Comparison of ENCODE assay signal across 13 cellular contexts in the genomic region with DNA sequence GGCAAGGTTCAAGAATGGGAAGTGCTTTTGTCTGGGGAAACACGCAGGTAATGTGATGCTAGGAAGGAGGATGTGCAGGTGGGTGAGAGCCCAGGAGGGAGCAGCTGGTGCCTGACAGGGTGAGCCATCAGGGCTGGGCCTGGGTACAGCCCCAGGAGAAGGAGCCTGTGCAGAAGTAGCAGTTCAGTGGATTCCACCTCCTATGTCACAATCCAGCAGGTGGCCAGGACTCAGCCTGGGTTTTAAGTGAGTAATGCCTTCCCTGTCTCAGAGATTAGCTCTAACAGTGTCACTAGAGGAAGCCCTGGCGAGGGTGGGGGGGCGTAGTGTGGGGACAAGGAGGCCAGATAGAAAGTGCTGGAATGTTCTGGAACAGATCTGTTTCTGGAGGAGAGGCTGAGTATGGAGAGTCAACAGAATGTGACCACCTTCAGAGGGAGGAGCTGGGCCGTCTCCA. TPM values are rescaled to one million over a fixed set of nuclear protein-coding genes. Genes with fewer than 3 reads are reported as not detected.
DNase-seq lines count a peak whose midpoint lies in the region; ATAC-seq and TF ChIP-seq lines count a peak whose summit lies in the region.
"Had no signal": no experiment of that assay in that cellular context is flagged by ENCODE, and none has a peak within 500 bp of the region (broad histone marks: within the 10 kb centered on the region; RNA-seq: fewer than 3 reads in every experiment).

No MANE protein-coding gene starts in this region.

- no peak overlapping the region for H3K9ac ChIP-seq in HCT116 (ENCODE audit: low read length)

- H3K4me1 ChIP-seq in Caco-2 (peaks cover 19% of the 10 kb centered on the region), HCT116 (ENCODE audit: control insufficient read depth in 1 of 2, insufficient read depth in 2 of 2, low read length in 2 of 2) (peaks cover 0 to 8% of the 10 kb centered on the region in 2 experiments; a peak in 2 of 4 replicates)

- intact Hi-C loops in Caco-2 (cut with micrococcal nuclease; ENCODE audit: unreplicated experiment) (no loop called here), HCT116 (cut with micrococcal nuclease) (no loop called here)
- intact Hi-C loops in activated T-helper 2 cell treated with anti-CD3 and anti-CD28 coated beads, Interferon-gamma antibody, Interleukin-2, Interleukin-4, amounts not matched to agents 10 μg/mL and 5 μg/mL and 100 μg/mL, durations not matched to agents 14 hours and 24 hours and 36 hours (cut with micrococcal nuclease), result no loop called here

- H3K27me3 Mint-ChIP-seq in Caco-2 (ENCODE audit: insufficient read depth, unreplicated experiment) (no peaks in the 10 kb centered on the region), mesothelial cell of epicardium (ENCODE audit: low read depth) (no peaks in the 10 kb centered on the region)
- H3K27me3 Mint-ChIP-seq in activated T-helper 2 cell treated with anti-CD3 and anti-CD28 coated beads, Interferon-gamma antibody, Interleukin-2, Interleukin-4, amounts not matched to agents 10 μg/mL and 5 μg/mL and 100 μg/mL, durations not matched to agents 14 hours and 24 hours and 36 hours (ENCODE audit: low read depth), result no peaks in the 10 kb centered on the region
- H3K27me3 Mint-ChIP-seq: effector memory CD8-positive, alpha-beta T cell had no signal

- H3K27me3 ChIP-seq in Caco-2 (replicated peaks; ENCODE audit: control insufficient read depth, insufficient read depth, low read length) (no peaks in the 10 kb centered on the region), HCT116 (ENCODE audit: insufficient read depth, low read length) (no peaks in the 10 kb centered on the region)

- H3K4me2 ChIP-seq in HCT116 (ENCODE audit: low read length), result no peak overlapping the region

- H3K9me3 ChIP-seq in Caco-2 (no peaks in the 10 kb centered on the region), HCT116 (ENCODE audit: control insufficient read depth in 1 of 2, insufficient read depth in 1 of 2, low read depth in 1 of 2, low read length in 2 of 2) (no peaks in the 10 kb centered on the region)

- no peak for TF ChIP-seq POLR2A in HCT116 (IDR thresholded peaks at IDR 0.05; ENCODE audit: borderline replicate concordance, extremely low read depth, insufficient read depth, insufficient read length)

- no peak overlapping the region for H3K4me3 ChIP-seq in Caco-2 (ENCODE audit: low read depth, low read length)
- no peak overlapping the region for H3K4me3 ChIP-seq in HCT116 (replicated peaks in 1 of 2; ENCODE audit: low read depth in 1 of 2, low read length in 2 of 2)
- H3K4me3 ChIP-seq: lung had no signal

- POLR2A ChIA-PET in Caco-2 (lab: Charles Lee) (interaction anchor here (1.9 kb wide), 1 partner anchor 9 kb away, joined by 24 read pairs; the partner anchor contains the start of genes BET1L and RIC8A), HCT116 (lab: Charles Lee) (no interaction called here)

- H3K27ac Mint-ChIP-seq in Caco-2 (ENCODE audit: unreplicated experiment) (peak overlapping the region; percentile 63), mesothelial cell of epicardium (peak overlapping the region; percentile 16)
- peak overlapping the region; percentile 6 for H3K27ac Mint-ChIP-seq in activated T-helper 2 cell treated with anti-CD3 and anti-CD28 coated beads, Interferon-gamma antibody, Interleukin-2, Interleukin-4, amounts not matched to agents 10 μg/mL and 5 μg/mL and 100 μg/mL, durations not matched to agents 14 hours and 24 hours and 36 hours

- H3K9me3 Mint-ChIP-seq in Caco-2 (ENCODE audit: unreplicated experiment) (no peaks in the 10 kb centered on the region), mesothelial cell of epicardium (no peaks in the 10 kb centered on the region)
- no peaks in the 10 kb centered on the region for H3K9me3 Mint-ChIP-seq in activated T-helper 2 cell treated with anti-CD3 and anti-CD28 coated beads, Interferon-gamma antibody, Interleukin-2, Interleukin-4, amounts not matched to agents 10 μg/mL and 5 μg/mL and 100 μg/mL, durations not matched to agents 14 hours and 24 hours and 36 hours
- H3K9me3 Mint-ChIP-seq: effector memory CD8-positive, alpha-beta T cell had no signal

- H3K9me2 ChIP-seq in HCT116 (ENCODE audit: insufficient read depth), result no peaks in the 10 kb centered on the region

- H3K4me1 Mint-ChIP-seq in Caco-2 (ENCODE audit: low read depth, unreplicated experiment) (peaks cover 7% of the 10 kb centered on the region), mesothelial cell of epicardium (no peaks in the 10 kb centered on the region)
- peaks cover 6% of the 10 kb centered on the region for H3K4me1 Mint-ChIP-seq in activated T-helper 2 cell treated with anti-CD3 and anti-CD28 coated beads, Interferon-gamma antibody, Interleukin-2, Interleukin-4, amounts not matched to agents 10 μg/mL and 5 μg/mL and 100 μg/mL, durations not matched to agents 14 hours and 24 hours and 36 hours (ENCODE audit: low read depth)

- peak; percentile 26; the same call in 1 of the 2 replicates for ATAC-seq in HCT116
- no peak for ATAC-seq in HG02884 (IDR thresholded peaks at IDR 0.05; ENCODE audit: unreplicated experiment)
- ATAC-seq: effector memory CD8-positive, alpha-beta T cell had no signal

- no peaks in the 10 kb centered on the region for H4K20me1 ChIP-seq in HCT116 (ENCODE audit: insufficient read depth)

- H3K36me3 Mint-ChIP-seq in Caco-2 (ENCODE audit: insufficient read depth, unreplicated experiment) (peaks cover 58% of the 10 kb centered on the region), mesothelial cell of epicardium (peaks cover 17% of the 10 kb centered on the region)
- peaks cover 55% of the 10 kb centered on the region for H3K36me3 Mint-ChIP-seq in activated T-helper 2 cell treated with anti-CD3 and anti-CD28 coated beads, Interferon-gamma antibody, Interleukin-2, Interleukin-4, amounts not matched to agents 10 μg/mL and 5 μg/mL and 100 μg/mL, durations not matched to agents 14 hours and 24 hours and 36 hours (ENCODE audit: low read depth)

- TF ChIP-seq CTCF in Caco-2 (IDR thresholded peaks at IDR 0.05; ENCODE audit: insufficient read depth in 1 of 2, low read depth in 1 of 2, low read length in 1 of 2, severe bottlenecking in 1 of 2, unreplicated experiment in 1 of 2) (no peak), HCT116 (IDR thresholded peaks at IDR 0.05 in 2 of 3, conservative IDR thresholded peaks at IDR 0.05 in 1 of 3; ENCODE audit: borderline replicate concordance in 1 of 3, insufficient read depth in 1 of 3, low read depth in 2 of 3, low read length in 2 of 3) (no peak), mesothelial cell of epicardium (IDR thresholded peaks at IDR 0.05; ENCODE audit: unreplicated experiment) (no peak)

- no peak for TF ChIP-seq RAD21 in HCT116 (IDR thresholded peaks at IDR 0.05; ENCODE audit: low read depth)

- RAD21 ChIA-PET in HCT116 (lab: Charles Lee; ENCODE audit: low non-redundant PET in 1 of 2, low total read pairs in 2 of 2, uncharacterized antibody in 2 of 2, unreplicated experiment in 2 of 2), result no interaction called here

- H3K4me3 Mint-ChIP-seq in Caco-2 (ENCODE audit: unreplicated experiment) (no peak overlapping the region), mesothelial cell of epicardium (no peak overlapping the region)
- no peak overlapping the region for H3K4me3 Mint-ChIP-seq in activated T-helper 2 cell treated with anti-CD3 and anti-CD28 coated beads, Interferon-gamma antibody, Interleukin-2, Interleukin-4, amounts not matched to agents 10 μg/mL and 5 μg/mL and 100 μg/mL, durations not matched to agents 14 hours and 24 hours and 36 hours (ENCODE audit: low read depth)
- H3K4me3 Mint-ChIP-seq: effector memory CD8-positive, alpha-beta T cell had no signal

- H2AFZ ChIP-seq in HCT116 (ENCODE audit: low read depth, low read length, poor library complexity, severe bottlenecking), result no peak overlapping the region

- DNase-seq in Caco-2, result no peak
- no peak for DNase-seq in HCT116 (ENCODE audit: low read depth, low spot score)
- no peak for DNase-seq in activated T-helper 2 cell treated with anti-CD3 and anti-CD28 coated beads, Interferon-gamma antibody, Interleukin-2, Interleukin-4, amounts not matched to agents 10 μg/mL and 5 μg/mL and 100 μg/mL, durations not matched to agents 14 hours and 24 hours and 36 hours (ENCODE audit: low spot score)
- no peak for DNase-seq in mesothelial cell of epicardium (ENCODE audit: low spot score in 2 of 2, unreplicated experiment in 2 of 2)
- DNase-seq in stimulated activated CD4-positive, alpha-beta T cell treated with anti-CD3 and anti-CD28 coated beads, Interleukin-1b, Interleukin-23, amount 100 ng/mL, for 48 hours, result no peak
- no peak for DNase-seq in OCI-M2 (lab: John Stamatoyannopoulos, UW; ENCODE audit: unreplicated experiment)
- DNase-seq: activated CD4-positive, alpha-beta T cell treated with anti-CD3 and anti-CD28 coated beads, Interleukin-2, amount 50 U/mL, for 48 hours; Calu3; effector memory CD8-positive, alpha-beta T cell; Karpas-422; NCI-H748 treated with DMSO at 0.1 percent for 48 hours had no signal

- BruUV-seq in Caco-2 (replicated peaks; lab: Mats Ljungman, UMichigan) (no TSS peak), HCT116 (replicated peaks; lab: Mats Ljungman, UMichigan) (no TSS peak)

- H3K79me2 ChIP-seq in HCT116 (ENCODE audit: insufficient read depth, low read length), result peaks cover 18% of the 10 kb centered on the region

- CTCF ChIA-PET in Caco-2 (lab: Charles Lee), result interaction anchor here (1.5 to 1.9 kb wide), 2 partner anchors 8 to 35 kb away, joined by 5 read pairs; partner anchors contain the start of genes BET1L and RIC8A
- CTCF ChIA-PET in HCT116 (lab: Charles Lee), result no interaction called here

- H3K36me3 ChIP-seq in Caco-2 (ENCODE audit: control insufficient read depth, insufficient read depth, low read length) (peaks cover 7% of the 10 kb centered on the region), HCT116 (ENCODE audit: control insufficient read depth in 1 of 2, insufficient read depth in 2 of 2, low read length in 2 of 2) (peaks cover 30 to 35% of the 10 kb centered on the region in 2 experiments)

- H3K27ac ChIP-seq in HCT116 (ENCODE audit: low read depth, low read length), result peak overlapping the region; percentile 25; the same call in 1 of the 2 replicates

RNA-seq across cellular contexts. Expression of gene RIC8A, which starts 8.1 kb away (rescaled TPM):
- total RNA-seq in Caco-2 (2022) (97.1 and 111 TPM in 2 replicates), HCT116 (2021; ENCODE audit: unreplicated experiment) (75.2 TPM), mesothelial cell of epicardium (85.2 to 100.0 TPM (median 91.8 TPM) in 3 replicates)
- 46.9 and 51.6 TPM in 2 replicates for polyA plus RNA-seq in HCT116 (2012)
- total RNA-seq in activated T-helper 2 cell treated with anti-CD3 and anti-CD28 coated beads, Interferon-gamma antibody, Interleukin-2, Interleukin-4, amounts not matched to agents 10 μg/mL and 5 μg/mL and 100 μg/mL, durations not matched to agents 14 hours and 24 hours and 36 hours, result 109 and 110 TPM in 2 replicates

RNA-seq across cellular contexts. Expression of gene BET1L, which starts 8.4 kb away (rescaled TPM):
- total RNA-seq in Caco-2 (2022) (56.8 and 57.4 TPM in 2 replicates), HCT116 (2021; ENCODE audit: unreplicated experiment) (49.1 TPM), mesothelial cell of epicardium (64.3 to 68.2 TPM (median 65.5 TPM) in 3 replicates)
- 46.9 and 53.9 TPM in 2 replicates for polyA plus RNA-seq in HCT116 (2012)
- 43.7 and 46.3 TPM in 2 replicates for total RNA-seq in activated T-helper 2 cell treated with anti-CD3 and anti-CD28 coated beads, Interferon-gamma antibody, Interleukin-2, Interleukin-4, amounts not matched to agents 10 μg/mL and 5 μg/mL and 100 μg/mL, durations not matched to agents 14 hours and 24 hours and 36 hours

RNA-seq across cellular contexts. Expression of gene SIRT3, which starts 20.5 kb away (rescaled TPM):
- 24.6 and 26.0 TPM in 2 replicates for total RNA-seq in Caco-2 (2022)
- total RNA-seq in HCT116 (2021; ENCODE audit: unreplicated experiment), result 17.9 TPM
- polyA plus RNA-seq in HCT116 (2012), result 16.4 and 19.3 TPM in 2 replicates
- 17.0 and 17.3 TPM in 2 replicates for total RNA-seq in activated T-helper 2 cell treated with anti-CD3 and anti-CD28 coated beads, Interferon-gamma antibody, Interleukin-2, Interleukin-4, amounts not matched to agents 10 μg/mL and 5 μg/mL and 100 μg/mL, durations not matched to agents 14 hours and 24 hours and 36 hours
- total RNA-seq in mesothelial cell of epicardium, result 33.2 to 33.7 TPM (median 33.3 TPM) in 3 replicates

RNA-seq across cellular contexts. Expression of gene PSMD13, which starts 21.2 kb away (rescaled TPM):
- total RNA-seq in Caco-2 (2022) (162 and 172 TPM in 2 replicates), HCT116 (2021; ENCODE audit: unreplicated experiment) (179 TPM), mesothelial cell of epicardium (93.0 to 96.2 TPM (median 93.9 TPM) in 3 replicates)
- polyA plus RNA-seq in HCT116 (2012), result 146 and 190 TPM in 2 replicates
- total RNA-seq in activated T-helper 2 cell treated with anti-CD3 and anti-CD28 coated beads, Interferon-gamma antibody, Interleukin-2, Interleukin-4, amounts not matched to agents 10 μg/mL and 5 μg/mL and 100 μg/mL, durations not matched to agents 14 hours and 24 hours and 36 hours, result 255 and 258 TPM in 2 replicates

RNA-seq across cellular contexts. Expression of gene SCGB1C1, which starts 22.7 kb away (rescaled TPM):
- total RNA-seq in Caco-2 (2022), result not detected in 2 replicates
- not detected for total RNA-seq in HCT116 (2021; ENCODE audit: unreplicated experiment)
- polyA plus RNA-seq in HCT116 (2012), result not detected in 2 replicates
- total RNA-seq in activated T-helper 2 cell treated with anti-CD3 and anti-CD28 coated beads, Interferon-gamma antibody, Interleukin-2, Interleukin-4, amounts not matched to agents 10 μg/mL and 5 μg/mL and 100 μg/mL, durations not matched to agents 14 hours and 24 hours and 36 hours, result not detected in 2 replicates
- total RNA-seq in mesothelial cell of epicardium, result not detected in 3 replicates
- total RNA-seq: Calu3, lung had no signal
- polyA plus RNA-seq: lung had no signal

Comparison
In these comparisons a context has a peak if more than half of its experiments do, and no peak if none do; other contexts are left out.
1. H3K27ac Mint-ChIP-seq: peak in every context shown above with its lines; median percentile 63 in Caco-2; 16 in mesothelial cell of epicardium; 6 in activated T-helper 2 cell treated with anti-CD3 and anti-CD28 coated beads, Interferon-gamma antibody, Interleukin-2, Interleukin-4, amounts not matched to agents 10 μg/mL and 5 μg/mL and 100 μg/mL, durations not matched to agents 14 hours and 24 hours and 36 hours.